In genomic region chr14:100547633-100548294, GRCh38 we compare ENCODE assay signal across 7 cellular contexts. TPM values are rescaled to one million over a fixed set of nuclear protein-coding genes. Genes with fewer than 3 reads are reported as not detected.
DNase-seq lines count a peak whose midpoint lies in the region; ATAC-seq, FAIRE-seq and TF ChIP-seq lines count a peak whose summit lies in the region.

No MANE protein-coding gene starts in this region.

- DNase-seq in GM04504 (ENCODE audit: low read depth) = peak; percentile 66
- DNase-seq in NCI-H460 (ENCODE audit: extremely low read depth, low read depth) = peak; percentile 93
- DNase-seq in activated T-helper 2 cell treated with anti-CD3 and anti-CD28 coated beads, Interferon-gamma antibody, Interleukin-2, Interleukin-4, amounts not matched to agents 10 μg/mL and 5 μg/mL and 100 μg/mL, durations not matched to agents 14 hours and 24 hours and 36 hours (ENCODE audit: low spot score) = peak; percentile 22
- DNase-seq in kidney = no peak
- DNase-seq in ureter (ENCODE audit: low spot score) = peak; percentile 58
- no peak for DNase-seq in NCI-H187 treated with DMSO at 0.1 percent for 48 hours (lab: John Stamatoyannopoulos, UW)

- peak overlapping the region; percentile 51 to 67 for H3K27ac ChIP-seq in kidney (ENCODE audit: low read depth in 2 of 2, low read length in 2 of 2)

- no peak overlapping the region for H3K27ac Mint-ChIP-seq in activated T-helper 2 cell treated with anti-CD3 and anti-CD28 coated beads, Interferon-gamma antibody, Interleukin-2, Interleukin-4, amounts not matched to agents 10 μg/mL and 5 μg/mL and 100 μg/mL, durations not matched to agents 14 hours and 24 hours and 36 hours

- H3K4me3 ChIP-seq in kidney (ENCODE audit: low read length in 2 of 2) = no peak overlapping the region

- H3K4me3 Mint-ChIP-seq in activated T-helper 2 cell treated with anti-CD3 and anti-CD28 coated beads, Interferon-gamma antibody, Interleukin-2, Interleukin-4, amounts not matched to agents 10 μg/mL and 5 μg/mL and 100 μg/mL, durations not matched to agents 14 hours and 24 hours and 36 hours (ENCODE audit: low read depth) = peak overlapping the region; percentile 7

- no peaks in the 10 kb centered on the region for H3K36me3 ChIP-seq in kidney (ENCODE audit: control insufficient read depth in 1 of 2, insufficient read depth in 2 of 2, low read length in 2 of 2)

- no peaks in the 10 kb centered on the region for H3K9me3 Mint-ChIP-seq in activated T-helper 2 cell treated with anti-CD3 and anti-CD28 coated beads, Interferon-gamma antibody, Interleukin-2, Interleukin-4, amounts not matched to agents 10 μg/mL and 5 μg/mL and 100 μg/mL, durations not matched to agents 14 hours and 24 hours and 36 hours

- peaks cover 8% of the 10 kb centered on the region for H3K4me1 Mint-ChIP-seq in activated T-helper 2 cell treated with anti-CD3 and anti-CD28 coated beads, Interferon-gamma antibody, Interleukin-2, Interleukin-4, amounts not matched to agents 10 μg/mL and 5 μg/mL and 100 μg/mL, durations not matched to agents 14 hours and 24 hours and 36 hours (ENCODE audit: low read depth)

- H3K4me1 ChIP-seq in kidney (ENCODE audit: control insufficient read depth in 1 of 2, insufficient read depth in 1 of 2, low read depth in 1 of 2, low read length in 2 of 2) = peaks cover 7 to 16% of the 10 kb centered on the region in 2 donors

- peak overlapping the region in 1 of 2 donors; percentile 75 for H3K9ac ChIP-seq in kidney (ENCODE audit: low read length in 2 of 2)

- H3K36me3 Mint-ChIP-seq in activated T-helper 2 cell treated with anti-CD3 and anti-CD28 coated beads, Interferon-gamma antibody, Interleukin-2, Interleukin-4, amounts not matched to agents 10 μg/mL and 5 μg/mL and 100 μg/mL, durations not matched to agents 14 hours and 24 hours and 36 hours (ENCODE audit: low read depth) = no peaks in the 10 kb centered on the region

- no peak for FAIRE-seq in kidney (lab: Jason Lieb, UNC)

- no peak for TF ChIP-seq CTCF in kidney (IDR thresholded peaks at IDR 0.05; ENCODE audit: borderline replicate concordance, extremely low read depth, insufficient read depth)

- ATAC-seq in GM21367 (IDR thresholded peaks at IDR 0.05; ENCODE audit: unreplicated experiment) = no peak

- no peaks in the 10 kb centered on the region for H3K27me3 Mint-ChIP-seq in activated T-helper 2 cell treated with anti-CD3 and anti-CD28 coated beads, Interferon-gamma antibody, Interleukin-2, Interleukin-4, amounts not matched to agents 10 μg/mL and 5 μg/mL and 100 μg/mL, durations not matched to agents 14 hours and 24 hours and 36 hours (ENCODE audit: low read depth)

- intact Hi-C loops in activated T-helper 2 cell treated with anti-CD3 and anti-CD28 coated beads, Interferon-gamma antibody, Interleukin-2, Interleukin-4, amounts not matched to agents 10 μg/mL and 5 μg/mL and 100 μg/mL, durations not matched to agents 14 hours and 24 hours and 36 hours (cut with micrococcal nuclease) = loop anchor here (5.0 kb wide), 1 partner anchor 95 kb away; no protein-coding TSS in a partner anchor
- intact Hi-C loops in kidney (cut with DNase I) = no loop called here

- no peaks in the 10 kb centered on the region for H3K9me3 ChIP-seq in kidney (ENCODE audit: control insufficient read depth in 1 of 2, low read length in 2 of 2)

RNA-seq across cellular contexts. Expression of gene BEGAIN, which starts 39.5 kb away (rescaled TPM):
- 37.8 and 40.0 TPM in 2 replicates for total RNA-seq in NCI-H460 (2014; rRNA removed; shearing (Covaris generic))
- polyA plus RNA-seq in NCI-H460 (2014; cell fraction: nucleus; rRNA removed) = 103 and 275 TPM in 2 replicates
- 3.4 and 3.5 TPM in 2 replicates for total RNA-seq in activated T-helper 2 cell treated with anti-CD3 and anti-CD28 coated beads, Interferon-gamma antibody, Interleukin-2, Interleukin-4, amounts not matched to agents 10 μg/mL and 5 μg/mL and 100 μg/mL, durations not matched to agents 14 hours and 24 hours and 36 hours
- total RNA-seq in kidney (1.4 TPM), ureter (4.2 TPM)
- 0.52 TPM for polyA plus RNA-seq in kidney (ENCODE audit: insufficient read depth, low read depth, low replicate concordance)

Comparison
In these comparisons a context has a peak if more than half of its experiments do, and no peak if none do; other contexts are left out.
1. DNase-seq: peak in GM04504 (single experiment), NCI-H460 (single experiment), activated T-helper 2 cell treated with anti-CD3 and anti-CD28 coated beads, Interferon-gamma antibody, Interleukin-2, Interleukin-4, amounts not matched to agents 10 μg/mL and 5 μg/mL and 100 μg/mL, durations not matched to agents 14 hours and 24 hours and 36 hours (single experiment) and ureter (single experiment); none in kidney (single experiment) and NCI-H187 treated with DMSO at 0.1 percent for 48 hours (single experiment).